In the genomic region with DNA sequence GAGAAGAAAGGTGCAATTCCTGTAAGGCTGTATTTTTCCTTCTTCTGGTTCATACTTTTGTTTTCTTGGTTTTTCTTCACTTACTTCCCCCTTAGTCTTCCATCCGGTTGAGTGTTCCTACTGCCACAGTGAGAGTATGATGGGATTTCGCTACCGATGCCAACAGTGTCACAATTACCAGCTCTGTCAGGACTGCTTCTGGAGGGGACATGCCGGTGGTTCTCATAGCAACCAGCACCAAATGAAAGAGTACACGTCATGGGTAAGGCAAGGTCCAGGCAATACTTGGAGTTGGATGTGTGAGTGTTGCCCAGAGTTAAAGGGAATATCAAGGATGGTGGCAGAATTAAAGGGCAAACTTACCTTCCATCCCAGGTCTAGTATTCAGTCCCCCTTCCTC, we compare ENCODE assay signal across 18 cellular contexts.
A peak's percentile ranks its signal among the peaks of the same experiment; 100 is the strongest.
DNase-seq lines count a peak whose midpoint lies in the region; ATAC-seq and TF ChIP-seq lines count a peak whose summit lies in the region.
"Had no signal": no experiment of that assay in that cellular context is flagged by ENCODE, and none has a peak within 500 bp of the region (broad histone marks: within the 10 kb centered on the region; RNA-seq: fewer than 3 reads in every experiment).

No MANE protein-coding gene starts in this region.

- intact Hi-C loops in natural killer cell (cut with micrococcal nuclease), result no loop called here

- H3K27ac ChIP-seq in cingulate gyrus (ENCODE audit: low read depth, low read length) (peak overlapping the region; percentile 87), layer of hippocampus (ENCODE audit: low read depth, low read length) (peak overlapping the region; percentile 69), substantia nigra (ENCODE audit: low read depth, low read length, poor library complexity, severe bottlenecking) (peak overlapping the region; percentile 8)
- H3K27ac ChIP-seq: C4-2B had no signal

- no peaks in the 10 kb centered on the region for H3K9me3 Mint-ChIP-seq in WTC11
- no peaks in the 10 kb centered on the region for H3K9me3 Mint-ChIP-seq in T-helper 2 cell treated with Interferon-gamma antibody and Interleukin-4, amounts not matched to agents 5 μg/mL and 100 μg/mL, for 36 hours
- H3K9me3 Mint-ChIP-seq in natural killer cell, result no peaks in the 10 kb centered on the region

- H3K36me3 Mint-ChIP-seq in WTC11 (no peaks in the 10 kb centered on the region), natural killer cell (no peaks in the 10 kb centered on the region)
- no peaks in the 10 kb centered on the region for H3K36me3 Mint-ChIP-seq in T-helper 2 cell treated with Interferon-gamma antibody and Interleukin-4, amounts not matched to agents 5 μg/mL and 100 μg/mL, for 36 hours (ENCODE audit: low read depth)

- no peak for ATAC-seq in WTC11
- no peak for ATAC-seq in natural killer cell
- ATAC-seq: K562, PC-3 had no signal

- H3K4me1 Mint-ChIP-seq in WTC11 (peaks cover 12% of the 10 kb centered on the region), natural killer cell (no peaks in the 10 kb centered on the region)
- no peaks in the 10 kb centered on the region for H3K4me1 Mint-ChIP-seq in T-helper 2 cell treated with Interferon-gamma antibody and Interleukin-4, amounts not matched to agents 5 μg/mL and 100 μg/mL, for 36 hours (ENCODE audit: low read depth)

- DNase-seq in WTC11 (ENCODE audit: low spot score), result no peak
- DNase-seq in substantia nigra (lab: John Stamatoyannopoulos, UW), result peak in 34 of 49 donors; percentile 7 to 77 (median 46)
- no peak for DNase-seq in T-helper 2 cell treated with Interferon-gamma antibody and Interleukin-4, amounts not matched to agents 5 μg/mL and 100 μg/mL, for 36 hours (ENCODE audit: low spot score)
- no peak for DNase-seq in natural killer cell
- DNase-seq in NCI-H1694 treated with DMSO at 0.1 percent for 48 hours (lab: John Stamatoyannopoulos, UW), result no peak
- DNase-seq: DMS79 treated with DMSO at 0.1 percent for 48 hours, GOT3, NCI-H1105 treated with DMSO at 0.1 percent for 48 hours, NCI-H1694, NCI-H510A treated with DMSO at 0.1 percent for 48 hours, NCI-H774, PC-3, RPMI8226, SIG-M5 had no signal

- H3K4me3 Mint-ChIP-seq in WTC11, result no peak overlapping the region
- H3K4me3 Mint-ChIP-seq in T-helper 2 cell treated with Interferon-gamma antibody and Interleukin-4, amounts not matched to agents 5 μg/mL and 100 μg/mL, for 36 hours, result no peak overlapping the region
- H3K4me3 Mint-ChIP-seq in natural killer cell, result no peak overlapping the region

- POLR2A ChIA-PET in WTC11 (lab: Charles Lee), result no interaction called here

- H3K27me3 ChIP-seq in layer of hippocampus (ENCODE audit: control insufficient read depth, insufficient read depth, low read length), result no peaks in the 10 kb centered on the region

- no peak for TF ChIP-seq CTCF in WTC11 (IDR thresholded peaks at IDR 0.05)
- no peak for TF ChIP-seq CTCF in natural killer cell (IDR thresholded peaks at IDR 0.05)

- H3K27me3 Mint-ChIP-seq in WTC11 (ENCODE audit: low read depth) (no peaks in the 10 kb centered on the region), natural killer cell (ENCODE audit: low read depth in 2 of 2) (peaks cover 14 to 32% of the 10 kb centered on the region in 2 donors)
- H3K27me3 Mint-ChIP-seq in T-helper 2 cell treated with Interferon-gamma antibody and Interleukin-4, amounts not matched to agents 5 μg/mL and 100 μg/mL, for 36 hours (ENCODE audit: low read depth), result peaks cover 2% of the 10 kb centered on the region

- H3K27ac Mint-ChIP-seq in WTC11 (0 out of 2 replicates have a peak overlapping the region, but pooled peaks have one; percentile 6), natural killer cell (no peak overlapping the region)
- no peak overlapping the region for H3K27ac Mint-ChIP-seq in T-helper 2 cell treated with Interferon-gamma antibody and Interleukin-4, amounts not matched to agents 5 μg/mL and 100 μg/mL, for 36 hours

- CTCF ChIA-PET in WTC11 (lab: Charles Lee), result no interaction called here

TF ChIP-seq in WTC11, 78 proteins besides CTCF, POLR2A, EP300 and RAD21 (continues in another document):
- TF ChIP-seq FOXK1 (CRISPR knock-in tag; IDR thresholded peaks at IDR 0.05) (no peak), MXD4 (CRISPR knock-in tag; IDR thresholded peaks at IDR 0.05; ENCODE audit: borderline replicate concordance) (no peak), SMAD3 (CRISPR knock-in tag; IDR thresholded peaks at IDR 0.05; ENCODE audit: borderline replicate concordance) (no peak), TEAD1 (CRISPR knock-in tag; IDR thresholded peaks at IDR 0.05) (no peak), ESRRA (CRISPR knock-in tag; IDR thresholded peaks at IDR 0.05; ENCODE audit: borderline replicate concordance) (no peak)
- TF ChIP-seq, protein P1, sequence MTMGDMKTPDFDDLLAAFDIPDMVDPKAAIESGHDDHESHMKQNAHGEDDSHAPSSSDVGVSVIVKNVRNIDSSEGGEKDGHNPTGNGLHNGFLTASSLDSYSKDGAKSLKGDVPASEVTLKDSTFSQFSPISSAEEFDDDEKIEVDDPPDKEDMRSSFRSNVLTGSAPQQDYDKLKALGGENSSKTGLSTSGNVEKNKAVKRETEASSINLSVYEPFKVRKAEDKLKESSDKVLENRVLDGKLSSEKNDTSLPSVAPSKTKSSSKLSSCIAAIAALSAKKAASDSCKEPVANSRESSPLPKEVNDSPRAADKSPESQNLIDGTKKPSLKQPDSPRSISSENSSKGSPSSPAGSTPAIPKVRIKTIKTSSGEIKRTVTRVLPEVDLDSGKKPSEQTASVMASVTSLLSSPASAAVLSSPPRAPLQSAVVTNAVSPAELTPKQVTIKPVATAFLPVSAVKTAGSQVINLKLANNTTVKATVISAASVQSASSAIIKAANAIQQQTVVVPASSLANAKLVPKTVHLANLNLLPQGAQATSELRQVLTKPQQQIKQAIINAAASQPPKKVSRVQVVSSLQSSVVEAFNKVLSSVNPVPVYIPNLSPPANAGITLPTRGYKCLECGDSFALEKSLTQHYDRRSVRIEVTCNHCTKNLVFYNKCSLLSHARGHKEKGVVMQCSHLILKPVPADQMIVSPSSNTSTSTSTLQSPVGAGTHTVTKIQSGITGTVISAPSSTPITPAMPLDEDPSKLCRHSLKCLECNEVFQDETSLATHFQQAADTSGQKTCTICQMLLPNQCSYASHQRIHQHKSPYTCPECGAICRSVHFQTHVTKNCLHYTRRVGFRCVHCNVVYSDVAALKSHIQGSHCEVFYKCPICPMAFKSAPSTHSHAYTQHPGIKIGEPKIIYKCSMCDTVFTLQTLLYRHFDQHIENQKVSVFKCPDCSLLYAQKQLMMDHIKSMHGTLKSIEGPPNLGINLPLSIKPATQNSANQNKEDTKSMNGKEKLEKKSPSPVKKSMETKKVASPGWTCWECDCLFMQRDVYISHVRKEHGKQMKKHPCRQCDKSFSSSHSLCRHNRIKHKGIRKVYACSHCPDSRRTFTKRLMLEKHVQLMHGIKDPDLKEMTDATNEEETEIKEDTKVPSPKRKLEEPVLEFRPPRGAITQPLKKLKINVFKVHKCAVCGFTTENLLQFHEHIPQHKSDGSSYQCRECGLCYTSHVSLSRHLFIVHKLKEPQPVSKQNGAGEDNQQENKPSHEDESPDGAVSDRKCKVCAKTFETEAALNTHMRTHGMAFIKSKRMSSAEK (CRISPR knock-in tag; IDR thresholded peaks at IDR 0.05; ENCODE audit: borderline replicate concordance), result no peak
- TF ChIP-seq, protein P2, sequence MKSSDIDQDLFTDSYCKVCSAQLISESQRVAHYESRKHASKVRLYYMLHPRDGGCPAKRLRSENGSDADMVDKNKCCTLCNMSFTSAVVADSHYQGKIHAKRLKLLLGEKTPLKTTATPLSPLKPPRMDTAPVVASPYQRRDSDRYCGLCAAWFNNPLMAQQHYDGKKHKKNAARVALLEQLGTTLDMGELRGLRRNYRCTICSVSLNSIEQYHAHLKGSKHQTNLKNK (CRISPR knock-in tag; IDR thresholded peaks at IDR 0.05), result no peak
- TF ChIP-seq, protein P3, sequence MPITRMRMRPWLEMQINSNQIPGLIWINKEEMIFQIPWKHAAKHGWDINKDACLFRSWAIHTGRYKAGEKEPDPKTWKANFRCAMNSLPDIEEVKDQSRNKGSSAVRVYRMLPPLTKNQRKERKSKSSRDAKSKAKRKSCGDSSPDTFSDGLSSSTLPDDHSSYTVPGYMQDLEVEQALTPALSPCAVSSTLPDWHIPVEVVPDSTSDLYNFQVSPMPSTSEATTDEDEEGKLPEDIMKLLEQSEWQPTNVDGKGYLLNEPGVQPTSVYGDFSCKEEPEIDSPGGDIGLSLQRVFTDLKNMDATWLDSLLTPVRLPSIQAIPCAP (CRISPR knock-in tag; IDR thresholded peaks at IDR 0.05), result no peak
- TF ChIP-seq, protein P4, sequence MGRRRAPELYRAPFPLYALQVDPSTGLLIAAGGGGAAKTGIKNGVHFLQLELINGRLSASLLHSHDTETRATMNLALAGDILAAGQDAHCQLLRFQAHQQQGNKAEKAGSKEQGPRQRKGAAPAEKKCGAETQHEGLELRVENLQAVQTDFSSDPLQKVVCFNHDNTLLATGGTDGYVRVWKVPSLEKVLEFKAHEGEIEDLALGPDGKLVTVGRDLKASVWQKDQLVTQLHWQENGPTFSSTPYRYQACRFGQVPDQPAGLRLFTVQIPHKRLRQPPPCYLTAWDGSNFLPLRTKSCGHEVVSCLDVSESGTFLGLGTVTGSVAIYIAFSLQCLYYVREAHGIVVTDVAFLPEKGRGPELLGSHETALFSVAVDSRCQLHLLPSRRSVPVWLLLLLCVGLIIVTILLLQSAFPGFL (CRISPR knock-in tag; IDR thresholded peaks at IDR 0.05; ENCODE audit: borderline replicate concordance), result no peak

Comparison
In these comparisons a context has a peak if more than half of its experiments do, and no peak if none do; other contexts are left out.
1. DNase-seq: peak in substantia nigra (34 of 49); none in WTC11 (single experiment), T-helper 2 cell treated with Interferon-gamma antibody and Interleukin-4, amounts not matched to agents 5 μg/mL and 100 μg/mL, for 36 hours (single experiment), natural killer cell (single experiment) and NCI-H1694 treated with DMSO at 0.1 percent for 48 hours (single experiment).
2. H3K27ac ChIP-seq: peak in every context shown above with its lines; median percentile 87 in cingulate gyrus; 69 in layer of hippocampus; 8 in substantia nigra.